ENCODE assay signal across 18 cellular contexts in genomic region chr6:126537437-126537836, GRCh38.
A peak's percentile ranks its signal among the peaks of the same experiment; 100 is the strongest.
DNase-seq lines count a peak whose midpoint lies in the region; ATAC-seq, FAIRE-seq and TF ChIP-seq lines count a peak whose summit lies in the region.
"Had no signal": no experiment of that assay in that cellular context is flagged by ENCODE, and none has a peak within 500 bp of the region (broad histone marks: within the 10 kb centered on the region; RNA-seq: fewer than 3 reads in every experiment).

No MANE protein-coding gene starts in this region.

- DNase-seq in activated T-cell treated with anti-CD3 and anti-CD28 coated beads, Interleukin-2, amount 50 U/mL, for 72 hours = no peak
- DNase-seq in DMS153 (lab: John Stamatoyannopoulos, UW) = no peak
- DNase-seq: AML-193; C1 segment of cervical spinal cord; Calu3; CD8-positive, alpha-beta T cell; KBM-7; NCI-H1092; NCI-H1436 treated with DMSO at 0.1 percent for 48 hours; NCI-H1930; SIG-M5; SK-N-SH had no signal

- ATAC-seq in GM18519 (IDR thresholded peaks at IDR 0.05; ENCODE audit: low FRiP score, unreplicated experiment) (peak; percentile 46), HG02870 (IDR thresholded peaks at IDR 0.05; ENCODE audit: unreplicated experiment) (peak; percentile 40), GM21717 (IDR thresholded peaks at IDR 0.05; ENCODE audit: unreplicated experiment) (no peak)
- ATAC-seq in activated T-cell treated with anti-CD3 and anti-CD28 coated beads, Interleukin-2, amount 50 U/mL, for 72 hours (replicated peaks in 1 of 2) = no peak
- ATAC-seq: CD8-positive, alpha-beta T cell had no signal

- H3K27ac Mint-ChIP-seq in nephron = peak overlapping the region in 2 of 3 experiments; percentile 57 to 92
- no peak overlapping the region for H3K27ac Mint-ChIP-seq in activated T-cell treated with anti-CD3 and anti-CD28 coated beads, Interleukin-2, amount 50 U/mL, for 72 hours
- H3K27ac Mint-ChIP-seq: CD8-positive, alpha-beta T cell had no signal

- TF ChIP-seq CTCF in nephron (IDR thresholded peaks at IDR 0.05; ENCODE audit: unreplicated experiment in 3 of 3) = no peak

- H3K36me3 Mint-ChIP-seq in nephron (ENCODE audit: low read depth) = no peaks in the 10 kb centered on the region
- no peaks in the 10 kb centered on the region for H3K36me3 Mint-ChIP-seq in activated T-cell treated with anti-CD3 and anti-CD28 coated beads, Interleukin-2, amount 50 U/mL, for 72 hours (ENCODE audit: insufficient read depth in 2 of 2)
- H3K36me3 Mint-ChIP-seq: CD8-positive, alpha-beta T cell had no signal

- H3K4me1 Mint-ChIP-seq in nephron = peaks cover 63% of the 10 kb centered on the region
- no peaks in the 10 kb centered on the region for H3K4me1 Mint-ChIP-seq in activated T-cell treated with anti-CD3 and anti-CD28 coated beads, Interleukin-2, amount 50 U/mL, for 72 hours (ENCODE audit: low read depth)

- no peaks in the 10 kb centered on the region for H3K9me3 Mint-ChIP-seq in nephron
- H3K9me3 Mint-ChIP-seq in activated T-cell treated with anti-CD3 and anti-CD28 coated beads, Interleukin-2, amount 50 U/mL, for 72 hours = peaks cover 0 to 2% of the 10 kb centered on the region in 2 donors
- H3K9me3 Mint-ChIP-seq: CD8-positive, alpha-beta T cell had no signal

- H3K4me3 Mint-ChIP-seq in nephron = peak overlapping the region in 1 of 3 experiments; percentile 29
- no peak overlapping the region for H3K4me3 Mint-ChIP-seq in activated T-cell treated with anti-CD3 and anti-CD28 coated beads, Interleukin-2, amount 50 U/mL, for 72 hours
- H3K4me3 Mint-ChIP-seq: CD8-positive, alpha-beta T cell had no signal

- no peaks in the 10 kb centered on the region for H3K27me3 Mint-ChIP-seq in nephron (ENCODE audit: low read depth)
- no peaks in the 10 kb centered on the region for H3K27me3 Mint-ChIP-seq in activated T-cell treated with anti-CD3 and anti-CD28 coated beads, Interleukin-2, amount 50 U/mL, for 72 hours (ENCODE audit: low read depth)

- peak; percentile 39 for FAIRE-seq in endometrium (lab: Jason Lieb, UNC)
- FAIRE-seq: G401.6 had no signal

Comparison
In these comparisons a context has a peak if more than half of its experiments do, and no peak if none do; other contexts are left out.
1. ATAC-seq: peak in GM18519 (single experiment) and HG02870 (single experiment); none in GM21717 (single experiment) and activated T-cell treated with anti-CD3 and anti-CD28 coated beads, Interleukin-2, amount 50 U/mL, for 72 hours (0 of 2).